Comparison of ENCODE assay signal across 8 cellular contexts in the genomic region with DNA sequence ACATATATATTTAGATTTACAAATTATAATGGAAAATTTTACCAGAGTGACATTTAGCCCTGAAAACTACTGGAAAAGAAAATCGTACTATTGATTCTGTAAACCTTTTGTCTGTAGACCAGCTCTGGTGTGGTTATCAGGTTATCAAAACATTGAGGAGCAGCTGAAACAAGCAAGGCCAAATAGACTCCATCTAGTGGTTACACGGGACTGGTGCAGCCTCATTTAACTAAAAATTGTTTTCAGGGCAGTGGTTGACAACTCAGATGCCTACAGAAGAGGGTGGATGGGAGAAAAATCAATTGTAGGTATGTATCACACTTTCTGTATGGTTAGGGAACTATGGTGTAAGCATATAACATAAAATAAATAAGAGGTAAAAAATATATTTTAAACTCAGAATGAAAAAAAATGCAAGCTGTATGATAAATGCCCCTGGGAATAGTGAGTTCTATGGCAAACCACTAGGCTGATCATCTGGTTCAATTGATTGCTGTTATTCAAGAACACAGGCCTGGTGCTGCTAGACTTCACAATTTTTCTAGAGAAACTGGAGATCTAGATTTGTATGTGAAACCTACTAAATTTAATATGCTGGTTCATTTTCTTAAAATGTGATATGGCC. TPM values are rescaled to one million over a fixed set of nuclear protein-coding genes. Genes with fewer than 3 reads are reported as not detected.
DNase-seq lines count a peak whose midpoint lies in the region; ATAC-seq lines count a peak whose summit lies in the region.

No MANE protein-coding gene starts in this region.

- no peaks in the 10 kb centered on the region for H3K27me3 Mint-ChIP-seq in activated naive CD8-positive, alpha-beta T cell treated with anti-CD3 and anti-CD28 coated beads, Interleukin-2, amount 50 U/mL, for 24 hours

- no peak overlapping the region for H3K4me3 ChIP-seq in NT2/D1 (ENCODE audit: insufficient read length, low read depth)
- no peak overlapping the region for H3K4me3 ChIP-seq in mesenchymal stem cell (ENCODE audit: insufficient read depth in 1 of 2, low read depth in 1 of 2, low read length in 2 of 2)

- H3K18ac ChIP-seq in mesenchymal stem cell (ENCODE audit: low read depth in 1 of 2, low read length in 2 of 2), result no peak overlapping the region

- H4K8ac ChIP-seq in mesenchymal stem cell (ENCODE audit: low read length), result no peak overlapping the region

- no peaks in the 10 kb centered on the region for H3K9me3 ChIP-seq in NT2/D1 (ENCODE audit: insufficient read depth, low read length)
- H3K9me3 ChIP-seq in mesenchymal stem cell (ENCODE audit: control insufficient read depth, low read length), result no peaks in the 10 kb centered on the region

- H2AK5ac ChIP-seq in mesenchymal stem cell (ENCODE audit: low read length, severe bottlenecking), result no peak overlapping the region

- H3K4me3 Mint-ChIP-seq in activated naive CD8-positive, alpha-beta T cell treated with anti-CD3 and anti-CD28 coated beads, Interleukin-2, amount 50 U/mL, for 24 hours, result no peak overlapping the region

- no peak overlapping the region for H3K27ac Mint-ChIP-seq in activated naive CD8-positive, alpha-beta T cell treated with anti-CD3 and anti-CD28 coated beads, Interleukin-2, amount 50 U/mL, for 24 hours

- no peak overlapping the region for H3K4me2 ChIP-seq in mesenchymal stem cell (ENCODE audit: low read length, poor library complexity, severe bottlenecking)

- H2BK15ac ChIP-seq in mesenchymal stem cell (ENCODE audit: low read depth, poor library complexity, severe bottlenecking), result no peak overlapping the region

- peaks cover 8% of the 10 kb centered on the region for H3K9me3 Mint-ChIP-seq in activated naive CD8-positive, alpha-beta T cell treated with anti-CD3 and anti-CD28 coated beads, Interleukin-2, amount 50 U/mL, for 24 hours

- H3K4me1 ChIP-seq in NT2/D1 (ENCODE audit: insufficient read depth, insufficient read length) (no peaks in the 10 kb centered on the region), mesenchymal stem cell (ENCODE audit: control insufficient read depth, insufficient read depth, low read depth, low read length) (no peaks in the 10 kb centered on the region)

- no peak overlapping the region for H2BK12ac ChIP-seq in mesenchymal stem cell (ENCODE audit: low read length in 2 of 2)

- H3K79me1 ChIP-seq in mesenchymal stem cell (replicated peaks; ENCODE audit: low read length, poor library complexity, severe bottlenecking), result peaks cover 2% of the 10 kb centered on the region

- no peak overlapping the region for H4K91ac ChIP-seq in mesenchymal stem cell (ENCODE audit: low read length)

- no peak overlapping the region for H2BK5ac ChIP-seq in mesenchymal stem cell (ENCODE audit: low read depth, low read length, poor library complexity, severe bottlenecking)

- no peaks in the 10 kb centered on the region for H3K36me3 ChIP-seq in NT2/D1 (ENCODE audit: insufficient read depth, insufficient read length, low read length)
- no peaks in the 10 kb centered on the region for H3K36me3 ChIP-seq in mesenchymal stem cell (ENCODE audit: control insufficient read depth in 1 of 2, insufficient read depth in 2 of 2, low read depth in 1 of 2, low read length in 2 of 2)

- H3K27ac ChIP-seq in mesenchymal stem cell (ENCODE audit: low read length, poor library complexity, severe bottlenecking), result no peak overlapping the region

- H2BK120ac ChIP-seq in mesenchymal stem cell (ENCODE audit: low read depth, low read length), result no peak overlapping the region

- no peak overlapping the region for H2AFZ ChIP-seq in mesenchymal stem cell (ENCODE audit: low read depth, low read length)

- ATAC-seq in GM21737 (IDR thresholded peaks at IDR 0.05; ENCODE audit: unreplicated experiment), result peak; percentile 95
- ATAC-seq in activated naive CD8-positive, alpha-beta T cell treated with anti-CD3 and anti-CD28 coated beads, Interleukin-2, amount 50 U/mL, for 24 hours, result no peak

- H3K27me3 ChIP-seq in NT2/D1 (ENCODE audit: insufficient read depth, insufficient read length), result no peaks in the 10 kb centered on the region
- no peaks in the 10 kb centered on the region for H3K27me3 ChIP-seq in mesenchymal stem cell (ENCODE audit: control insufficient read depth in 1 of 2, insufficient read depth in 1 of 2, low read length in 2 of 2)

- WGBS in mesenchymal stem cell, result 5% methylated on average over 2 of the region's 2 CpGs

- H3K14ac ChIP-seq in mesenchymal stem cell (ENCODE audit: low read length in 2 of 2), result no peak overlapping the region

- no peak overlapping the region for H3K23ac ChIP-seq in mesenchymal stem cell (ENCODE audit: low read length in 2 of 2)

- no peak overlapping the region for H3K9ac ChIP-seq in NT2/D1 (ENCODE audit: insufficient read length, low read depth)
- H3K9ac ChIP-seq in mesenchymal stem cell (ENCODE audit: low read length), result no peak overlapping the region

- no peaks in the 10 kb centered on the region for H3K4me1 Mint-ChIP-seq in activated naive CD8-positive, alpha-beta T cell treated with anti-CD3 and anti-CD28 coated beads, Interleukin-2, amount 50 U/mL, for 24 hours

- no peak overlapping the region for H3K4ac ChIP-seq in mesenchymal stem cell (ENCODE audit: low read depth in 1 of 2, low read length in 2 of 2)

- peak; percentile 14 for DNase-seq in GM04504 (ENCODE audit: low read depth)
- DNase-seq in HT1080 (ENCODE audit: low read depth), result peak; percentile 53
- DNase-seq in NT2/D1 (ENCODE audit: low read depth, low spot score), result peak; percentile 20
- peak; percentile 22 to 44 for DNase-seq in dermis microvascular lymphatic vessel endothelial cell (ENCODE audit: low read depth in 2 of 2)
- DNase-seq in mesenchymal stem cell, result peak; percentile 56
- DNase-seq in activated naive CD8-positive, alpha-beta T cell treated with anti-CD3 and anti-CD28 coated beads, Interleukin-2, amount 50 U/mL, for 24 hours, result no peak
- no peak for DNase-seq in activated CD4-positive, CD25-positive, alpha-beta regulatory T cell treated with anti-CD3 and anti-CD28 coated beads, Interleukin-2, amount 50 U/mL, for 72 hours

- H3K36me3 Mint-ChIP-seq in activated naive CD8-positive, alpha-beta T cell treated with anti-CD3 and anti-CD28 coated beads, Interleukin-2, amount 50 U/mL, for 24 hours (ENCODE audit: low read depth), result no peaks in the 10 kb centered on the region

RNA-seq across cellular contexts. Expression of a gene that starts 51.2 kb away (rescaled TPM):
- not detected in 2 replicates for total RNA-seq in HT1080 (2014; rRNA removed; shearing (Covaris generic))
- polyA plus RNA-seq in HT1080 (2015; cell fraction: cytosol; rRNA removed), result not detected in 2 replicates
- polyA plus RNA-seq in HT1080 (2015; cell fraction: nucleus; rRNA removed), result 0.08 TPM in 1 of 2 replicates, not detected in the other
- 0.25 and 0.26 TPM in 2 replicates for total RNA-seq in dermis microvascular lymphatic vessel endothelial cell
- 4.1 TPM for polyA plus RNA-seq in mesenchymal stem cell (2013, experiment 1 of 2)
- 4.0 TPM for polyA plus RNA-seq in mesenchymal stem cell (2013, experiment 2 of 2)

Comparison
In these comparisons a context has a peak if more than half of its experiments do, and no peak if none do; other contexts are left out.
1. DNase-seq: peak in GM04504 (single experiment), HT1080 (single experiment), NT2/D1 (single experiment), dermis microvascular lymphatic vessel endothelial cell (2 of 2) and mesenchymal stem cell (single experiment); none in activated naive CD8-positive, alpha-beta T cell treated with anti-CD3 and anti-CD28 coated beads, Interleukin-2, amount 50 U/mL, for 24 hours (single experiment) and activated CD4-positive, CD25-positive, alpha-beta regulatory T cell treated with anti-CD3 and anti-CD28 coated beads, Interleukin-2, amount 50 U/mL, for 72 hours (single experiment).